ENCODE assay signal across 8 cellular contexts in genomic region chr17:5706835-5707234, GRCh38.
A peak's percentile ranks its signal among the peaks of the same experiment; 100 is the strongest.
DNase-seq lines count a peak whose midpoint lies in the region; ATAC-seq, FAIRE-seq and TF ChIP-seq lines count a peak whose summit lies in the region.

No MANE protein-coding gene starts in this region.

- DNase-seq in D721Med (ENCODE audit: insufficient read length, low spot score) (no peak), Karpas-422 (peak; percentile 86), SK-N-MC (ENCODE audit: low read depth, low spot score) (peak; percentile 1), adipocyte (ENCODE audit: low read depth) (peak; percentile 52), hepatocyte (ENCODE audit: low spot score) (peak; percentile 70), smooth muscle cell (lab: John Stamatoyannopoulos, UW; ENCODE audit: unreplicated experiment) (no peak)

- no peak overlapping the region for H3K4me3 ChIP-seq in Karpas-422 (ENCODE audit: low read length)
- H3K4me3 ChIP-seq in SK-N-MC, result no peak overlapping the region
- H3K4me3 ChIP-seq in adipocyte (ENCODE audit: low read length), result no peak overlapping the region
- no peak overlapping the region for H3K4me3 ChIP-seq in hepatocyte
- no peak overlapping the region for H3K4me3 ChIP-seq in smooth muscle cell

- H3K9me3 ChIP-seq in Karpas-422 (ENCODE audit: low read length), result no peaks in the 10 kb centered on the region
- no peaks in the 10 kb centered on the region for H3K9me3 ChIP-seq in SK-N-MC (ENCODE audit: low read depth, low read length)
- peaks cover 16% of the 10 kb centered on the region for H3K9me3 ChIP-seq in adipocyte (ENCODE audit: control insufficient read depth, low read length)
- H3K9me3 ChIP-seq in hepatocyte (ENCODE audit: low read depth), result no peaks in the 10 kb centered on the region
- no peaks in the 10 kb centered on the region for H3K9me3 ChIP-seq in smooth muscle cell (replicated peaks; ENCODE audit: low read depth)

- FAIRE-seq in D721Med (lab: Jason Lieb, UNC), result no peak

- H3K79me2 ChIP-seq in Karpas-422 (ENCODE audit: low read length), result no peaks in the 10 kb centered on the region
- no peaks in the 10 kb centered on the region for H3K79me2 ChIP-seq in hepatocyte
- H3K79me2 ChIP-seq in smooth muscle cell (ENCODE audit: low read depth), result no peaks in the 10 kb centered on the region

- H3K27ac ChIP-seq in Karpas-422 (ENCODE audit: low read length) (no peak overlapping the region), SK-N-MC (no peak overlapping the region), hepatocyte (no peak overlapping the region), smooth muscle cell (ENCODE audit: low read depth) (no peak overlapping the region)

- peak; percentile 33 for TF ChIP-seq CTCF in D721Med (IDR thresholded peaks at IDR 0.05; ENCODE audit: insufficient read depth, missing control alignments)
- TF ChIP-seq CTCF in hepatocyte (IDR thresholded peaks at IDR 0.05; ENCODE audit: poor library complexity), result peak; percentile 69
- peak; percentile 64 for TF ChIP-seq CTCF in smooth muscle cell (IDR thresholded peaks at IDR 0.05; ENCODE audit: borderline replicate concordance, insufficient read depth, poor library complexity, severe bottlenecking)

- no peaks in the 10 kb centered on the region for H4K20me1 ChIP-seq in Karpas-422 (ENCODE audit: insufficient read depth, low read depth, low read length)
- H4K20me1 ChIP-seq in hepatocyte (ENCODE audit: insufficient read depth, poor library complexity, severe bottlenecking), result no peaks in the 10 kb centered on the region
- H4K20me1 ChIP-seq in smooth muscle cell (ENCODE audit: low read depth), result no peaks in the 10 kb centered on the region

- 11% methylated on average over 3 of the region's 3 CpGs for WGBS in hepatocyte (ENCODE audit: low lambda C conversion rate, missing lambda C conversion rate)
- WGBS in smooth muscle cell (ENCODE audit: low lambda C conversion rate), result 5% methylated on average over 3 of the region's 3 CpGs

- ATAC-seq in HG03097 (IDR thresholded peaks at IDR 0.05; ENCODE audit: low FRiP score, unreplicated experiment) (no peak), GM19463 (IDR thresholded peaks at IDR 0.05; ENCODE audit: unreplicated experiment) (no peak)

- H3K4me1 ChIP-seq in Karpas-422 (ENCODE audit: low read length), result no peaks in the 10 kb centered on the region
- H3K4me1 ChIP-seq in adipocyte (ENCODE audit: control insufficient read depth, insufficient read depth, low read length), result no peaks in the 10 kb centered on the region
- H3K4me1 ChIP-seq in hepatocyte (ENCODE audit: insufficient read depth), result no peaks in the 10 kb centered on the region
- peaks cover 11% of the 10 kb centered on the region for H3K4me1 ChIP-seq in smooth muscle cell (ENCODE audit: low read depth)

- H3K9me2 ChIP-seq in Karpas-422 (replicated peaks; ENCODE audit: insufficient read depth, low read length), result no peaks in the 10 kb centered on the region
- no peaks in the 10 kb centered on the region for H3K9me2 ChIP-seq in hepatocyte (replicated peaks; ENCODE audit: insufficient read depth)

- no peaks in the 10 kb centered on the region for H3K27me3 ChIP-seq in Karpas-422 (ENCODE audit: low read length)
- peaks cover 20% of the 10 kb centered on the region for H3K27me3 ChIP-seq in adipocyte (replicated peaks; ENCODE audit: control insufficient read depth, insufficient read depth, low read length)
- peaks cover 18% of the 10 kb centered on the region for H3K27me3 ChIP-seq in hepatocyte
- H3K27me3 ChIP-seq in smooth muscle cell (ENCODE audit: low read depth), result no peaks in the 10 kb centered on the region

- H3F3A ChIP-seq in smooth muscle cell (ENCODE audit: low read depth), result no peaks in the 10 kb centered on the region

- H3K36me3 ChIP-seq in Karpas-422 (ENCODE audit: insufficient read depth, low read length), result no peaks in the 10 kb centered on the region
- H3K36me3 ChIP-seq in SK-N-MC (ENCODE audit: insufficient read depth, low read length), result no peaks in the 10 kb centered on the region
- no peaks in the 10 kb centered on the region for H3K36me3 ChIP-seq in adipocyte (ENCODE audit: control insufficient read depth, insufficient read depth, low read length, severe bottlenecking)
- no peaks in the 10 kb centered on the region for H3K36me3 ChIP-seq in hepatocyte (replicated peaks; ENCODE audit: insufficient read depth, low read depth)
- no peaks in the 10 kb centered on the region for H3K36me3 ChIP-seq in smooth muscle cell (ENCODE audit: low read depth)

- no peak overlapping the region for H2AFZ ChIP-seq in Karpas-422 (ENCODE audit: low read length)
- H2AFZ ChIP-seq in hepatocyte, result no peak overlapping the region
- no peak overlapping the region for H2AFZ ChIP-seq in smooth muscle cell (ENCODE audit: low read depth)

- H3K4me2 ChIP-seq in Karpas-422 (ENCODE audit: low read depth, low read length, poor library complexity, severe bottlenecking) (no peak overlapping the region), hepatocyte (no peak overlapping the region), smooth muscle cell (no peak overlapping the region)

- H3K9ac ChIP-seq in Karpas-422 (ENCODE audit: low read length) (no peak overlapping the region), SK-N-MC (ENCODE audit: insufficient read length) (no peak overlapping the region), adipocyte (ENCODE audit: low read length) (no peak overlapping the region), smooth muscle cell (ENCODE audit: low read depth) (no peak overlapping the region)

Comparison
In these comparisons a context has a peak if more than half of its experiments do, and no peak if none do; other contexts are left out.
1. DNase-seq: peak in Karpas-422 (single experiment), SK-N-MC (single experiment), adipocyte (single experiment) and hepatocyte (single experiment); none in D721Med (single experiment) and smooth muscle cell (single experiment).
2. Peak in every context shown above with its lines, with median percentiles within 50 percentile points of each other: CTCF ChIP-seq.